ENCODE assay signal across 8 cellular contexts in the genomic region with DNA sequence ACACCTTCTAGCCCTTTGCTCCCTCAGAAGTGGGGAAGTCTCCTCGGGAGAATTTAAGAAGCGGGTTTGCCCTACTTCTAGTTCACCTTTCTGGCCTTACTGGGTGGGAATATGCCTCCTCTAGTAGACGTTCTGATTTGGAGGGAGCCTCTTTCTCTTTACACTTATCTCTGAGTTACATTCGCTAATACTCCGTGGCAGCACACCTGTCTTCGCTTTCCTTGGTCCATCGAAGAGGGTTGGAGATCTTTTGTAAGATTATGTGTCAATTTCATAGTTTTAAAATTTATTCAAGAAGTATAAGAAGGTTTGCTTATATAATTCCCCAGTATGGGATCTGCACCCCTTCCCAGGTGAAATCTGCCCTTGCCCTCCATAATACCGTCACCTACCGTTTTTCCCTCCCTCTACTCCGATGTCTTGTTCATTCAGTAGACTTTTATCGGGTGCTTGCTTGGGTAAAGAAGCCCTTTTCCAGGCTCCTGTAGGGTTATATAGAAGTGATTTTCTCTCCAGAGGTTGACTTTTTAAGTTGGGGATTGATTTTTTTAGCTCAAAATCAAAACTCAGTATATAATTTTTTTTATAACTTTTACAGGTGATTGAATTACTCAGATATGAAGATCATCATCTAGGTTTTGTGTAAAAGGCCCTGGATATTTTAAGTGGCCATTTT. TPM values are rescaled to one million over a fixed set of nuclear protein-coding genes. Genes with fewer than 3 reads are reported as not detected.
DNase-seq lines count a peak whose midpoint lies in the region; FAIRE-seq and TF ChIP-seq lines count a peak whose summit lies in the region.

No MANE protein-coding gene starts in this region.

- peaks cover 15% of the 10 kb centered on the region; the same call in 1 of the 2 replicates for H3K4me1 ChIP-seq in HUES6 (ENCODE audit: control insufficient read depth, insufficient read depth, low read length)
- peaks cover 8 to 40% (median 31%) of the 10 kb centered on the region in 4 donors for H3K4me1 ChIP-seq in liver (ENCODE audit: control insufficient read depth in 4 of 4, insufficient read depth in 4 of 4, low read length in 3 of 4)
- H3K4me1 ChIP-seq in tibial artery: peaks cover 0 to 52% (median 28%) of the 10 kb centered on the region in 4 donors

- peak overlapping the region; percentile 98 for H3K4me3 ChIP-seq in HUES6 (ENCODE audit: low read depth, low read length)
- H3K4me3 ChIP-seq in astrocyte of the cerebellum (ENCODE audit: low read depth, low read length): peak overlapping the region; percentile 86
- peak overlapping the region; percentile 70 to 81 (median 79) for H3K4me3 ChIP-seq in liver (ENCODE audit: low read depth in 1 of 3, low read length in 3 of 3)
- H3K4me3 ChIP-seq in tibial artery: peak overlapping the region; percentile 73 to 89

- no peak for TF ChIP-seq RAD21 in liver (IDR thresholded peaks at IDR 0.05)

- H3K9me3 ChIP-seq in HUES6 (ENCODE audit: control insufficient read depth, insufficient read depth, low read depth, low read length): no peaks in the 10 kb centered on the region
- H3K9me3 ChIP-seq in liver (ENCODE audit: control insufficient read depth in 4 of 4, low read length in 3 of 4): no peaks in the 10 kb centered on the region
- H3K9me3 ChIP-seq in tibial artery: no peaks in the 10 kb centered on the region

- WGBS in liver: under 1% methylated on average over 11 of the region's 11 CpGs

- H3K9ac ChIP-seq in HUES6 (ENCODE audit: low read length) (peak overlapping the region; percentile 99), liver (ENCODE audit: low read depth in 1 of 2, low read length in 2 of 2) (peak overlapping the region; percentile 86 to 88)

- no peaks in the 10 kb centered on the region for H3K27me3 ChIP-seq in HUES6 (ENCODE audit: control insufficient read depth, insufficient read depth, low read length)
- H3K27me3 ChIP-seq in liver (ENCODE audit: control insufficient read depth in 4 of 4, insufficient read depth in 4 of 4, low read length in 3 of 4): no peaks in the 10 kb centered on the region
- H3K27me3 ChIP-seq in tibial artery: no peaks in the 10 kb centered on the region

- in situ Hi-C loops in astrocyte of the cerebellum (cut with HindIII; ENCODE audit: low sequenced_read_pairs): no loop called here

- H3K36me3 ChIP-seq in HUES6 (ENCODE audit: control insufficient read depth, insufficient read depth, low read length) (peaks cover 24% of the 10 kb centered on the region), liver (ENCODE audit: control insufficient read depth in 4 of 4, insufficient read depth in 3 of 4, low read depth in 1 of 4, low read length in 3 of 4) (no peaks in the 10 kb centered on the region), tibial artery (no peaks in the 10 kb centered on the region)

- DNase-seq in Ammon's horn (ENCODE audit: low spot score) (peak; percentile 11), astrocyte of the cerebellum (ENCODE audit: low read depth) (no peak), tibial artery (no peak), HUDEP-2 (lab: John Stamatoyannopoulos, UW; ENCODE audit: unreplicated experiment in 76 of 76) (no peak), NCI-H774 (lab: John Stamatoyannopoulos, UW) (no peak), GM19239 (ENCODE audit: insufficient read length, low spot score) (no peak)

- intact Hi-C loops in tibial artery (cut with DNase I; ENCODE audit: low total_unique reads): no loop called here

- TF ChIP-seq CTCF in astrocyte of the cerebellum (IDR thresholded peaks at IDR 0.05; ENCODE audit: low read depth, low read length, missing control alignments): no peak
- TF ChIP-seq CTCF in liver (IDR thresholded peaks at IDR 0.05; ENCODE audit: low read depth, low read length, missing input control): no peak
- no peak for TF ChIP-seq CTCF in tibial artery (IDR thresholded peaks at IDR 0.05)

- peak overlapping the region; percentile 99 for H3K27ac ChIP-seq in HUES6 (ENCODE audit: low read depth, low read length)
- H3K27ac ChIP-seq in liver (ENCODE audit: low read depth in 1 of 2, low read length in 2 of 2): peak overlapping the region; percentile 100
- H3K27ac ChIP-seq in tibial artery: peak overlapping the region; percentile 95 to 99

- no peak for FAIRE-seq in GM19239 (lab: Jason Lieb, UNC)

TF ChIP-seq in liver, 16 proteins besides CTCF, POLR2A, EP300 and RAD21:
- TF ChIP-seq, protein P1, sequence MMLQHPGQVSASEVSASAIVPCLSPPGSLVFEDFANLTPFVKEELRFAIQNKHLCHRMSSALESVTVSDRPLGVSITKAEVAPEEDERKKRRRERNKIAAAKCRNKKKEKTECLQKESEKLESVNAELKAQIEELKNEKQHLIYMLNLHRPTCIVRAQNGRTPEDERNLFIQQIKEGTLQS (IDR thresholded peaks at IDR 0.05): no peak
- TF ChIP-seq, protein P2, sequence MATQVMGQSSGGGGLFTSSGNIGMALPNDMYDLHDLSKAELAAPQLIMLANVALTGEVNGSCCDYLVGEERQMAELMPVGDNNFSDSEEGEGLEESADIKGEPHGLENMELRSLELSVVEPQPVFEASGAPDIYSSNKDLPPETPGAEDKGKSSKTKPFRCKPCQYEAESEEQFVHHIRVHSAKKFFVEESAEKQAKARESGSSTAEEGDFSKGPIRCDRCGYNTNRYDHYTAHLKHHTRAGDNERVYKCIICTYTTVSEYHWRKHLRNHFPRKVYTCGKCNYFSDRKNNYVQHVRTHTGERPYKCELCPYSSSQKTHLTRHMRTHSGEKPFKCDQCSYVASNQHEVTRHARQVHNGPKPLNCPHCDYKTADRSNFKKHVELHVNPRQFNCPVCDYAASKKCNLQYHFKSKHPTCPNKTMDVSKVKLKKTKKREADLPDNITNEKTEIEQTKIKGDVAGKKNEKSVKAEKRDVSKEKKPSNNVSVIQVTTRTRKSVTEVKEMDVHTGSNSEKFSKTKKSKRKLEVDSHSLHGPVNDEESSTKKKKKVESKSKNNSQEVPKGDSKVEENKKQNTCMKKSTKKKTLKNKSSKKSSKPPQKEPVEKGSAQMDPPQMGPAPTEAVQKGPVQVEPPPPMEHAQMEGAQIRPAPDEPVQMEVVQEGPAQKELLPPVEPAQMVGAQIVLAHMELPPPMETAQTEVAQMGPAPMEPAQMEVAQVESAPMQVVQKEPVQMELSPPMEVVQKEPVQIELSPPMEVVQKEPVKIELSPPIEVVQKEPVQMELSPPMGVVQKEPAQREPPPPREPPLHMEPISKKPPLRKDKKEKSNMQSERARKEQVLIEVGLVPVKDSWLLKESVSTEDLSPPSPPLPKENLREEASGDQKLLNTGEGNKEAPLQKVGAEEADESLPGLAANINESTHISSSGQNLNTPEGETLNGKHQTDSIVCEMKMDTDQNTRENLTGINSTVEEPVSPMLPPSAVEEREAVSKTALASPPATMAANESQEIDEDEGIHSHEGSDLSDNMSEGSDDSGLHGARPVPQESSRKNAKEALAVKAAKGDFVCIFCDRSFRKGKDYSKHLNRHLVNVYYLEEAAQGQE (IDR thresholded peaks at IDR 0.05): peak; percentile 14

RNA-seq across cellular contexts. Expression of a gene that starts 1.1 kb away (rescaled TPM):
- total RNA-seq in liver: 10 to 100 TPM; 29.8 to 30.8 TPM
- polyA plus RNA-seq in liver: 10 to 100 TPM; 13.6 to 19.5 TPM
